8 cellular contexts compared by ENCODE assay signal in genomic region chr3:17635675-17636074, GRCh38.
DNase-seq lines count a peak whose midpoint lies in the region; ATAC-seq, FAIRE-seq and TF ChIP-seq lines count a peak whose summit lies in the region.
"Not testable (repeated sequence)": the region's sequence is repeated elsewhere in the genome, so short reads cannot be mapped to it uniquely, and the experiment has no call there.

No MANE protein-coding gene starts in this region.

- H3K36me3 Mint-ChIP-seq in HFFc6 (ENCODE audit: low read depth): not testable (repeated sequence)

- not testable (repeated sequence) for H3K9me3 ChIP-seq in A549, heart right ventricle, gastrocnemius medialis

- H3K36me3 ChIP-seq in heart right ventricle, gastrocnemius medialis: not testable (repeated sequence)

- peak overlapping the region; percentile 8; the same call in 1 of the 2 replicates for H3K4me3 Mint-ChIP-seq in HFFc6

- peak overlapping the region; percentile 91 to 92 for H3K27ac ChIP-seq in A549
- H3K27ac ChIP-seq in RWPE1: peak overlapping the region; percentile 40
- peak overlapping the region; percentile 6 for H3K27ac ChIP-seq in epithelial cell of prostate
- H3K27ac ChIP-seq in heart right ventricle: peak overlapping the region in 2 of 10 donors; percentile 29 to 32
- H3K27ac ChIP-seq in gastrocnemius medialis: peak overlapping the region in 3 of 4 donors; percentile 1 to 56 (median 31)

- TF ChIP-seq RAD21 in A549 (conservative IDR thresholded peaks at IDR 0.05 in 1 of 2, IDR thresholded peaks at IDR 0.05 in 1 of 2): not testable (repeated sequence)

- not testable (repeated sequence) for H3K27me3 Mint-ChIP-seq in HFFc6 (ENCODE audit: insufficient read depth)

- WGBS in A549 (ENCODE audit: missing lambda C conversion rate): 2% methylated on average over 2 of the region's 2 CpGs
- whole genome bisulfite sequencing in heart right ventricle, 2 donors: 20 to 32% methylated on average over 2 of the region's 2 CpGs

- CTCF ChIA-PET in A549 (lab: Yijun Ruan, JAX): interaction anchor here (1.2 kb wide), 1 partner anchor 10 kb away, joined by 3 read pairs; no protein-coding TSS in a partner anchor
- CTCF ChIA-PET in RWPE1 (lab: Yijun Ruan, JAX): interaction anchor here (0.7 to 1.7 kb wide), 2 partner anchors 9 to 197 kb away, joined by 4 to 5 read pairs; no protein-coding TSS in a partner anchor

- peak in 1 of 2 experiments; percentile 9; a peak in 3 of 6 replicates for ATAC-seq in A549
- ATAC-seq in heart right ventricle: peak in 5 of 8 donors; percentile 17 to 39 (median 25)
- ATAC-seq in gastrocnemius medialis: not testable (repeated sequence)

- FAIRE-seq in A549 (lab: Jason Lieb, UNC): not testable (repeated sequence)

- not testable (repeated sequence) for H3K4me3 ChIP-seq in A549, heart right ventricle, gastrocnemius medialis

- peak overlapping the region; percentile 59 for H3K27ac Mint-ChIP-seq in HFFc6

- H3K4me1 ChIP-seq in A549: peaks cover 62% of the 10 kb centered on the region
- H3K4me1 ChIP-seq in heart right ventricle: peaks cover 0 to 60% (median 12%) of the 10 kb centered on the region in 9 donors
- peaks cover 31 to 32% of the 10 kb centered on the region in 2 donors for H3K4me1 ChIP-seq in gastrocnemius medialis

- TF ChIP-seq EP300 in A549 (IDR thresholded peaks at IDR 0.05): peak in 1 of 2 experiments; percentile 26; a peak in 1 of 5 replicates

- H3K27me3 ChIP-seq in heart right ventricle, gastrocnemius medialis: not testable (repeated sequence)

- POLR2A ChIA-PET in A549 (lab: Yijun Ruan, JAX); RWPE1 (lab: Yijun Ruan, JAX; ENCODE audit: low non-redundant PET): not testable (repeated sequence)

- H3K9me3 Mint-ChIP-seq in HFFc6: not testable (repeated sequence)

- DNase-seq in A549 (ENCODE audit: low read depth in 1 of 2, low spot score in 1 of 2) (peak in 1 of 2 experiments; percentile 62), EL (peak; percentile 47), HFFc6 (peak; percentile 20), astrocyte of the hippocampus (ENCODE audit: low read depth, low spot score) (peak; percentile 76)
- not testable (repeated sequence) for DNase-seq in RWPE1 (ENCODE audit: low spot score); epithelial cell of prostate (ENCODE audit: low read depth, low spot score); heart right ventricle; gastrocnemius medialis

- in situ Hi-C loops in gastrocnemius medialis (cut with MboI; ENCODE audit: low sequenced_read_pairs in 4 of 4): not testable (repeated sequence)

- H3K4me1 Mint-ChIP-seq in HFFc6 (ENCODE audit: low read depth): peaks cover 68% of the 10 kb centered on the region

- peak overlapping the region; percentile 54 for H3K4me2 ChIP-seq in A549

- TF ChIP-seq POLR2A in A549 (IDR thresholded peaks at IDR 0.05; ENCODE audit: low read length); gastrocnemius medialis (IDR thresholded peaks at IDR 0.05): not testable (repeated sequence)

- intact Hi-C loops in heart right ventricle (cut with DNase I): not testable (repeated sequence)
- intact Hi-C loops in gastrocnemius medialis (cut with DNase I; ENCODE audit: low total_unique reads): loop anchor here (5.0 to 10.0 kb wide), 2 partner anchors 151 to 543 kb away; no protein-coding TSS in a partner anchor

- TF ChIP-seq CTCF in A549 (IDR thresholded peaks at IDR 0.05); HFFc6 (IDR thresholded peaks at IDR 0.05); RWPE1 (conservative IDR thresholded peaks at IDR 0.05; ENCODE audit: low read depth); heart right ventricle (IDR thresholded peaks at IDR 0.05); gastrocnemius medialis (IDR thresholded peaks at IDR 0.05 in 4 of 5, conservative IDR thresholded peaks at IDR 0.05 in 1 of 5): not testable (repeated sequence)

TF ChIP-seq in A549, 52 proteins besides CTCF, POLR2A, EP300 and RAD21:
- TF ChIP-seq EHMT2 (IDR thresholded peaks at IDR 0.05; ENCODE audit: low read depth): 0 out of 2 replicates have a peak, but pooled peaks have one; percentile 23
- TF ChIP-seq FOSL2 (IDR thresholded peaks at IDR 0.05): not testable (repeated sequence)
- peak; percentile 80 for TF ChIP-seq FOSL2 (CRISPR knock-in tag; IDR thresholded peaks at IDR 0.05)
- TF ChIP-seq MAX (IDR thresholded peaks at IDR 0.05): 0 out of 2 replicates have a peak, but pooled peaks have one; percentile 7
- TF ChIP-seq JUNB (IDR thresholded peaks at IDR 0.05): 0 out of 2 replicates have a peak, but pooled peaks have one; percentile 43
- peak; percentile 23; the same call in 1 of the 2 replicates for TF ChIP-seq GATA3 (IDR thresholded peaks at IDR 0.05; ENCODE audit: borderline replicate concordance)
